1 cellular context compared by ENCODE assay signal in the genomic region with DNA sequence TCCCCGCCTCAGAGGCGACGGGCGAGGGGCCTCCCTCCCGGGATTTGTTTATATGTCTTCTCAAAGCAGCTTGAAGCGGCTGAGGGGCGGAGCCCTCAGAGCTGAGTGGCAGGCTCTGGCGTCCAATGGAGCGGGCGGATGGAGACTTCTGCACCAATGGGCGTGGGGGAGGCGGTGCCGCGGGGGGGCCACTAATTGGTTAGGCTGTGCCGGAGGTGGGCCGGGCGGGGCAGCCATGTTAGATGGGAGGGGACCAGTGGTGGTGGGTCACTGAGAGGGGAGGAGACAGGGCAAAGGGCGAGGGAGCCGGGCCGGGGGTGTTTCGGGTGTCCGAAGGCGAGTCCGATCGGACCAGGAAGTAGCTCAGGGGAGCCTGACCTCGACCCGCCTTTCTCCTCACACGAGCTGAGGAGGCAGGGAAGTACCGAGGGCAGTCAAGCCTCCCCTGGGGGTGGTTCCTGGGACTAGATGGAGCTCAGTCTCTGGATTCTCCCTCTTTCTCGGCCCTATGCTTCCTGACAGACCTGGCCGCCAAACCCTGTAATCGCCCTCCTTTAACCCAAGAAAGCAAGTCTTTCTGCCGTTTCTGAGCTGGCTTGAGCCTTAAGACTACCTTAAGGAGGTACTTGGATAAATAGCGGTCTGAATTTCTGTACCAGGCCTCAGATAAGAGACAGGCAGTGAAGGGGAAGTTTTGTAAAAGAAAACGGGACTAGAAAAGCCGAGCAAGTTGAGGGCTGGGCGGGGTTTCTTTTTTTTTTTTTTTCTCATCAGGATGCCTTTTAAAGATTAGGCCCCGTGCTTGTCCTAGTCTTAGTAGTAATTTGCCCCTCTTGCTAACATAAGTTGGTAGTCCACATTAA.
TF ChIP-seq lines count a peak whose summit lies in the region.

No MANE protein-coding gene starts in this region.

TF ChIP-seq in GM12878, 131 proteins besides CTCF, POLR2A, EP300 and RAD21 (continued from another document and continues in another):
- no peak for TF ChIP-seq MYC (IDR thresholded peaks at IDR 0.05; ENCODE audit: insufficient read depth, insufficient read length, insufficient replicate concordance, low read length, severe bottlenecking)
- no peak for TF ChIP-seq CREM (IDR thresholded peaks at IDR 0.05; ENCODE audit: low read depth)
- peak; percentile 94 for TF ChIP-seq ZNF622 (IDR thresholded peaks at IDR 0.05)
- no peak for TF ChIP-seq WRNIP1 (IDR thresholded peaks at IDR 0.05; ENCODE audit: borderline replicate concordance, low read depth, low read length)
- no peak for TF ChIP-seq FOXM1 (IDR thresholded peaks at IDR 0.05; ENCODE audit: low read depth, low read length)
- no peak for TF ChIP-seq SIX5 (IDR thresholded peaks at IDR 0.05; ENCODE audit: low read depth, low read length, severe bottlenecking)
- TF ChIP-seq MTA2 (IDR thresholded peaks at IDR 0.05; ENCODE audit: low read depth) = no peak; the same call in 1 of the 2 replicates
- TF ChIP-seq IKZF1 (conservative IDR thresholded peaks at IDR 0.05) = peak; percentile 88
- TF ChIP-seq, protein P1, sequence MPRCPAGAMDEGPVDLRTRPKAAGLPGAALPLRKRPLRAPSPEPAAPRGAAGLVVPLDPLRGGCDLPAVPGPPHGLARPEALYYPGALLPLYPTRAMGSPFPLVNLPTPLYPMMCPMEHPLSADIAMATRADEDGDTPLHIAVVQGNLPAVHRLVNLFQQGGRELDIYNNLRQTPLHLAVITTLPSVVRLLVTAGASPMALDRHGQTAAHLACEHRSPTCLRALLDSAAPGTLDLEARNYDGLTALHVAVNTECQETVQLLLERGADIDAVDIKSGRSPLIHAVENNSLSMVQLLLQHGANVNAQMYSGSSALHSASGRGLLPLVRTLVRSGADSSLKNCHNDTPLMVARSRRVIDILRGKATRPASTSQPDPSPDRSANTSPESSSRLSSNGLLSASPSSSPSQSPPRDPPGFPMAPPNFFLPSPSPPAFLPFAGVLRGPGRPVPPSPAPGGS (IDR thresholded peaks at IDR 0.05; ENCODE audit: borderline replicate concordance, insufficient read depth, low read depth, low read length, poor library complexity, severe bottlenecking) = no peak
- peak; percentile 72 to 76 for TF ChIP-seq IKZF2 (IDR thresholded peaks at IDR 0.05)
- peak; percentile 92 for TF ChIP-seq DPF2 (IDR thresholded peaks at IDR 0.05)
- TF ChIP-seq LARP7 (IDR thresholded peaks at IDR 0.05) = peak; percentile 49; the same call in 1 of the 2 replicates
- 0 out of 2 replicates have a peak, but pooled peaks have one; percentile 27 for TF ChIP-seq JUND (IDR thresholded peaks at IDR 0.05; ENCODE audit: low read depth, low read length)
- TF ChIP-seq SMAD5 (IDR thresholded peaks at IDR 0.05; ENCODE audit: low read depth) = no peak
- peak; percentile 49; the same call in 1 of the 2 replicates for TF ChIP-seq ZBTB40 (IDR thresholded peaks at IDR 0.05; ENCODE audit: borderline replicate concordance)
- 0 out of 2 replicates have a peak, but pooled peaks have one; percentile 26 for TF ChIP-seq TARDBP (IDR thresholded peaks at IDR 0.05; ENCODE audit: borderline replicate concordance)
- TF ChIP-seq MEF2A (IDR thresholded peaks at IDR 0.05; ENCODE audit: insufficient read depth, low read depth, low read length) = no peak
- TF ChIP-seq CHD1 (IDR thresholded peaks at IDR 0.05; ENCODE audit: low read depth, low read length) = no peak
- TF ChIP-seq CHD2 (IDR thresholded peaks at IDR 0.05; ENCODE audit: borderline replicate concordance, low read depth, low read length) = peak; percentile 92
- no peak for TF ChIP-seq HSF1 (IDR thresholded peaks at IDR 0.05; ENCODE audit: low read depth, low read length)
- peak; percentile 98 for TF ChIP-seq PBX3 (IDR thresholded peaks at IDR 0.05; ENCODE audit: insufficient replicate concordance, low read depth, low read length)
- TF ChIP-seq ZNF687 (IDR thresholded peaks at IDR 0.05) = no peak; the same call in 1 of the 2 replicates
- peak; percentile 28 for TF ChIP-seq RELA (IDR thresholded peaks at IDR 0.05; ENCODE audit: borderline replicate concordance, partially characterized antibody)
- peak; percentile 37 for TF ChIP-seq NFYA (IDR thresholded peaks at IDR 0.05; ENCODE audit: borderline replicate concordance, low read depth, low read length)
- no peak for TF ChIP-seq PAX8 (IDR thresholded peaks at IDR 0.05)
- TF ChIP-seq, protein P2, sequence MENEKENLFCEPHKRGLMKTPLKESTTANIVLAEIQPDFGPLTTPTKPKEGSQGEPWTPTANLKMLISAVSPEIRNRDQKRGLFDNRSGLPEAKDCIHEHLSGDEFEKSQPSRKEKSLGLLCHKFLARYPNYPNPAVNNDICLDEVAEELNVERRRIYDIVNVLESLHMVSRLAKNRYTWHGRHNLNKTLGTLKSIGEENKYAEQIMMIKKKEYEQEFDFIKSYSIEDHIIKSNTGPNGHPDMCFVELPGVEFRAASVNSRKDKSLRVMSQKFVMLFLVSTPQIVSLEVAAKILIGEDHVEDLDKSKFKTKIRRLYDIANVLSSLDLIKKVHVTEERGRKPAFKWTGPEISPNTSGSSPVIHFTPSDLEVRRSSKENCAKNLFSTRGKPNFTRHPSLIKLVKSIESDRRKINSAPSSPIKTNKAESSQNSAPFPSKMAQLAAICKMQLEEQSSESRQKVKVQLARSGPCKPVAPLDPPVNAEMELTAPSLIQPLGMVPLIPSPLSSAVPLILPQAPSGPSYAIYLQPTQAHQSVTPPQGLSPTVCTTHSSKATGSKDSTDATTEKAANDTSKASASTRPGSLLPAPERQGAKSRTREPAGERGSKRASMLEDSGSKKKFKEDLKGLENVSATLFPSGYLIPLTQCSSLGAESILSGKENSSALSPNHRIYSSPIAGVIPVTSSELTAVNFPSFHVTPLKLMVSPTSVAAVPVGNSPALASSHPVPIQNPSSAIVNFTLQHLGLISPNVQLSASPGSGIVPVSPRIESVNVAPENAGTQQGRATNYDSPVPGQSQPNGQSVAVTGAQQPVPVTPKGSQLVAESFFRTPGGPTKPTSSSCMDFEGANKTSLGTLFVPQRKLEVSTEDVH (IDR thresholded peaks at IDR 0.05; ENCODE audit: low read depth, partially characterized antibody) = no peak
- TF ChIP-seq ASH2L (IDR thresholded peaks at IDR 0.05; ENCODE audit: borderline replicate concordance, low read depth) = no peak
- no peak for TF ChIP-seq RFX5 (IDR thresholded peaks at IDR 0.05; ENCODE audit: low read depth, low read length)
- peak; percentile 75; the same call in 1 of the 2 replicates for TF ChIP-seq NKRF (conservative IDR thresholded peaks at IDR 0.05)
- no peak for TF ChIP-seq ZNF24 (IDR thresholded peaks at IDR 0.05)
- TF ChIP-seq BRCA1 (IDR thresholded peaks at IDR 0.05; ENCODE audit: low read depth, low read length) = no peak
- peak; percentile 79 for TF ChIP-seq NR2C1 (IDR thresholded peaks at IDR 0.05)
- TF ChIP-seq RUNX3 (IDR thresholded peaks at IDR 0.05; ENCODE audit: low read length) = peak; percentile 3; the same call in 1 of the 2 replicates
- TF ChIP-seq POLR2AphosphoS5 (IDR thresholded peaks at IDR 0.05; ENCODE audit: low read length) = peak; percentile 78
- no peak for TF ChIP-seq ATF2 (IDR thresholded peaks at IDR 0.05; ENCODE audit: low read length)
- TF ChIP-seq EZH2 (IDR thresholded peaks at IDR 0.05; ENCODE audit: borderline replicate concordance, control insufficient read depth, low read depth, low read length) = no peak
- no peak for TF ChIP-seq ZNF274 (IDR thresholded peaks at IDR 0.05; ENCODE audit: insufficient read depth, insufficient read length)
- TF ChIP-seq IRF4 (IDR thresholded peaks at IDR 0.05; ENCODE audit: low read depth, low read length) = 0 out of 2 replicates have a peak, but pooled peaks have one; percentile 8
